Comparison of ENCODE assay signal across 8 cellular contexts in the genomic region with DNA sequence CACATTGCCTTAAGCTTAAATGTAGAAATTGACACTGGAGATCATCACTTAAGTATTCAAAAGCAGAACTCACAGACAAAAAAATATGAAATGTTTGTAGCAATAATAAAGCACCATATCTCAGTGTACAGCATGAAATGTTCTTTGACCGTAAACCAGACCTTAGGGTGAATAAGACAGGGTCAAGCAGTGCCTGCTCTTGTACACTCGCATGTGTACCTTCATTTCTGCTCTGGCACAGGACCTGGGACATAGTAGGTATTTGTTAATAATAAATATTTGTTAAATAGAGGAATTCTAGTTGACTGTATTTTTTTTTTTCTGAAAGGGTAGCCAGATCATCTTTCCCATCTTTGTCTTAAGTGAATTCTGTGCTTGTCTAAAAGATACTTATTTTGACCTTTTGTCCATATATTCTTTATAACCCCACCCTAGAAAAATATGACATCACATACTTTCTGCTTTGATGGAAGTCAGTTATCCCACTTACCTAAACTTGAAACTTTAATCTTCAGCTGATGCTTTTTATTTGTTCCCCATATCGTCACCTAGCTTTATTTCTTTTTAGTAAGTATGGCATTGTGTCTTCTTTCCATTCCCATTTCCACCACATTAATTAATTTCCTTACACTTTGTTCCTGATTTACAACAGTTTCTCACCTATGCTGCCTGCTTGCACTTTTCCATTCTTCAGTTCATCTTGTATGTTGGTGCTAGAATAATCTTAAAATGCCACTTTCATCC. TPM values are rescaled to one million over a fixed set of nuclear protein-coding genes. Genes with fewer than 3 reads are reported as not detected.
A peak's percentile ranks its signal among the peaks of the same experiment; 100 is the strongest.
DNase-seq lines count a peak whose midpoint lies in the region; ATAC-seq and TF ChIP-seq lines count a peak whose summit lies in the region.

No MANE protein-coding gene starts in this region.

- H3K27ac ChIP-seq in iPS-18a (ENCODE audit: low read length): peak overlapping the region; percentile 91

- no peak for ATAC-seq in T-helper 17 cell
- ATAC-seq in GM21576 (IDR thresholded peaks at IDR 0.05; ENCODE audit: unreplicated experiment): no peak
- ATAC-seq in HG03280 (IDR thresholded peaks at IDR 0.05; ENCODE audit: unreplicated experiment): no peak

- H3K9me3 ChIP-seq in T-helper 17 cell (ENCODE audit: control insufficient read depth, low read length, poor library complexity, severe bottlenecking) (no peaks in the 10 kb centered on the region), iPS-18a (ENCODE audit: control insufficient read depth, low read depth, low read length) (no peaks in the 10 kb centered on the region)

- peak overlapping the region; percentile 86 for H3K9ac ChIP-seq in iPS-18a (ENCODE audit: low read length)

- H3K4me1 Mint-ChIP-seq in T-helper 17 cell: peaks cover 22% of the 10 kb centered on the region

- H3K4me3 Mint-ChIP-seq in T-helper 17 cell: peak overlapping the region; percentile 77

- H3K4me3 ChIP-seq in AG10803 (ENCODE audit: low read length) (peak overlapping the region; percentile 87), GM08714 (ENCODE audit: low read length) (peak overlapping the region; percentile 73; the same call in 1 of the 2 replicates), iPS-18a (ENCODE audit: low read length) (peak overlapping the region; percentile 76)

- no peak overlapping the region for H3K27ac Mint-ChIP-seq in T-helper 17 cell

- peaks cover 25% of the 10 kb centered on the region for H3K4me1 ChIP-seq in iPS-18a (ENCODE audit: control insufficient read depth, low read depth, low read length)

- H3K36me3 Mint-ChIP-seq in T-helper 17 cell (ENCODE audit: low read depth): peaks cover 4% of the 10 kb centered on the region

- H3K27me3 ChIP-seq in iPS-18a (ENCODE audit: control insufficient read depth, insufficient read depth, low read length): no peaks in the 10 kb centered on the region

- H3K27me3 Mint-ChIP-seq in T-helper 17 cell: no peaks in the 10 kb centered on the region

- DNase-seq in AG10803 (ENCODE audit: low read depth) (no peak), T-helper 17 cell (no peak), KG1 (lab: John Stamatoyannopoulos, UW) (no peak)
- no peak for DNase-seq in stimulated activated CD8-positive, alpha-beta memory T cell treated with anti-CD3 and anti-CD28 coated beads, Interleukin-4, amount 100 ng/mL, for 48 hours

- no peak for TF ChIP-seq CTCF in AG10803 (conservative IDR thresholded peaks at IDR 0.05; ENCODE audit: low read length)

- peaks cover 4% of the 10 kb centered on the region for H3K36me3 ChIP-seq in iPS-18a (ENCODE audit: control insufficient read depth, low read depth, low read length)

RNA-seq across cellular contexts. Expression of gene CDC7, which starts 1.7 kb away (rescaled TPM):
- total RNA-seq in T-helper 17 cell: 1 to 10 TPM; 5.2 to 6.5 TPM
